Comparison of ENCODE assay signal across 19 cellular contexts in genomic region chr7:112377607-112378006, GRCh38.
DNase-seq lines count a peak whose midpoint lies in the region; ATAC-seq and TF ChIP-seq lines count a peak whose summit lies in the region.
"Had no signal": no experiment of that assay in that cellular context is flagged by ENCODE, and none has a peak within 500 bp of the region (broad histone marks: within the 10 kb centered on the region; RNA-seq: fewer than 3 reads in every experiment).

No MANE protein-coding gene starts in this region.

- ATAC-seq in GM23338: no peak
- ATAC-seq: A549; CD8-positive, alpha-beta T cell had no signal

- H3K9me3 Mint-ChIP-seq in GM23338: no peaks in the 10 kb centered on the region; the same call in 2 of the 3 replicates
- H3K9me3 Mint-ChIP-seq: CD4-positive, alpha-beta T cell had no signal

- no peaks in the 10 kb centered on the region for H3K27me3 ChIP-seq in GM23338 (ENCODE audit: insufficient read depth)
- H3K27me3 ChIP-seq in esophagus muscularis mucosa: no peaks in the 10 kb centered on the region
- H3K27me3 ChIP-seq in mesenchymal stem cell (ENCODE audit: control insufficient read depth in 1 of 2, insufficient read depth in 1 of 2, low read length in 2 of 2): no peaks in the 10 kb centered on the region
- H3K27me3 ChIP-seq: BLaER1 treated with 17β-estradiol and CSF1 and Interleukin-3, amounts not matched to agents 10 nM and 100 nM had no signal

- TF ChIP-seq EP300 in esophagus muscularis mucosa (IDR thresholded peaks at IDR 0.05): no peak

- no peaks in the 10 kb centered on the region for H4K20me1 ChIP-seq in GM23338 (replicated peaks; ENCODE audit: insufficient read depth)
- H4K20me1 ChIP-seq: BLaER1 treated with 17β-estradiol and CSF1 and Interleukin-3, amounts not matched to agents 10 nM and 100 nM had no signal

- H3F3A ChIP-seq in GM23338 (replicated peaks; ENCODE audit: low read depth): no peaks in the 10 kb centered on the region

- no peak overlapping the region for H3K18ac ChIP-seq in mesenchymal stem cell (ENCODE audit: low read depth in 1 of 2, low read length in 2 of 2)

- H2BK15ac ChIP-seq in mesenchymal stem cell (ENCODE audit: low read depth, poor library complexity, severe bottlenecking): no peak overlapping the region

- H3K27ac Mint-ChIP-seq in GM23338: no peak overlapping the region
- H3K27ac Mint-ChIP-seq: B cell; CD4-positive, alpha-beta T cell; CD8-positive, alpha-beta T cell had no signal

- no peaks in the 10 kb centered on the region for H3K27me3 Mint-ChIP-seq in GM23338 (ENCODE audit: insufficient read depth, low read depth, poor library complexity)
- H3K27me3 Mint-ChIP-seq: CD4-positive, alpha-beta T cell had no signal

- H2AFZ ChIP-seq in GM23338: 0 out of 2 replicates have a peak overlapping the region, but pooled peaks have one; percentile 48
- no peak overlapping the region for H2AFZ ChIP-seq in mesenchymal stem cell (ENCODE audit: low read depth, low read length)

- no peak overlapping the region for H4K91ac ChIP-seq in mesenchymal stem cell (ENCODE audit: low read length)

- no peak overlapping the region for H2AK5ac ChIP-seq in mesenchymal stem cell (ENCODE audit: low read length, severe bottlenecking)

- 80% methylated on average over 2 of the region's 2 CpGs for WGBS in esophagus muscularis mucosa
- WGBS in mesenchymal stem cell: 93% methylated on average over 1 of the region's 2 CpGs

- H3K14ac ChIP-seq in mesenchymal stem cell (ENCODE audit: low read length in 2 of 2): no peak overlapping the region

- CTCF ChIA-PET in HEK293T (lab: Yijun Ruan, JAX): no interaction called here

- H2BK5ac ChIP-seq in mesenchymal stem cell (ENCODE audit: low read depth, low read length, poor library complexity, severe bottlenecking): no peak overlapping the region

- H3K4me1 Mint-ChIP-seq in GM23338: no peaks in the 10 kb centered on the region
- H3K4me1 Mint-ChIP-seq: B cell had no signal

- no peaks in the 10 kb centered on the region for H3K79me2 ChIP-seq in GM23338 (replicated peaks; ENCODE audit: insufficient read depth)

- no peak overlapping the region for H3K9ac ChIP-seq in mesenchymal stem cell (ENCODE audit: low read length)
- H3K9ac ChIP-seq: BLaER1 treated with 17β-estradiol and CSF1 and Interleukin-3, amounts not matched to agents 10 nM and 100 nM had no signal

- no peak overlapping the region for H3K4me3 Mint-ChIP-seq in GM23338
- H3K4me3 Mint-ChIP-seq: B cell; CD4-positive, alpha-beta T cell; CD8-positive, alpha-beta T cell had no signal

- H3K27ac ChIP-seq in GM23338 (ENCODE audit: low read depth): no peak overlapping the region
- H3K27ac ChIP-seq in esophagus muscularis mucosa (replicated peaks in 1 of 4): no peak overlapping the region
- H3K27ac ChIP-seq in mesenchymal stem cell (ENCODE audit: low read length, poor library complexity, severe bottlenecking): no peak overlapping the region
- H3K27ac ChIP-seq: 22Rv1; A549; BLaER1 treated with 17β-estradiol and CSF1 and Interleukin-3, amounts not matched to agents 10 nM and 100 nM; C4-2B had no signal

- no peaks in the 10 kb centered on the region for H3K4me1 ChIP-seq in GM23338 (ENCODE audit: insufficient read depth)
- H3K4me1 ChIP-seq in esophagus muscularis mucosa: no peaks in the 10 kb centered on the region
- no peaks in the 10 kb centered on the region for H3K4me1 ChIP-seq in mesenchymal stem cell (ENCODE audit: control insufficient read depth, insufficient read depth, low read depth, low read length)
- H3K4me1 ChIP-seq: A549; BLaER1 treated with 17β-estradiol and CSF1 and Interleukin-3, amounts not matched to agents 10 nM and 100 nM; Caco-2 had no signal

- no peak overlapping the region for H3K4me2 ChIP-seq in GM23338
- H3K4me2 ChIP-seq in mesenchymal stem cell (ENCODE audit: low read length, poor library complexity, severe bottlenecking): no peak overlapping the region
- H3K4me2 ChIP-seq: A549; BLaER1 treated with 17β-estradiol and CSF1 and Interleukin-3, amounts not matched to agents 10 nM and 100 nM had no signal

- H3K4me3 ChIP-seq in GM23338: no peak overlapping the region
- H3K4me3 ChIP-seq in esophagus muscularis mucosa: no peak overlapping the region
- no peak overlapping the region for H3K4me3 ChIP-seq in mesenchymal stem cell (ENCODE audit: insufficient read depth in 1 of 2, low read depth in 1 of 2, low read length in 2 of 2)
- H3K4me3 ChIP-seq: A549; BLaER1 treated with 17β-estradiol and CSF1 and Interleukin-3, amounts not matched to agents 10 nM and 100 nM had no signal

- no peak for TF ChIP-seq POLR2A in esophagus muscularis mucosa (IDR thresholded peaks at IDR 0.05; ENCODE audit: low read depth)

- no peak overlapping the region for H3K4ac ChIP-seq in mesenchymal stem cell (ENCODE audit: low read depth in 1 of 2, low read length in 2 of 2)

- no peaks in the 10 kb centered on the region for H3K9me3 ChIP-seq in esophagus muscularis mucosa
- no peaks in the 10 kb centered on the region for H3K9me3 ChIP-seq in mesenchymal stem cell (ENCODE audit: control insufficient read depth, low read length)
- H3K9me3 ChIP-seq: A549, Caco-2 had no signal

- no peaks in the 10 kb centered on the region for H3K9me2 ChIP-seq in GM23338 (ENCODE audit: insufficient read depth)

- TF ChIP-seq CTCF in GM23338 (conservative IDR thresholded peaks at IDR 0.05; ENCODE audit: low read depth in 2 of 2) (no peak), esophagus muscularis mucosa (IDR thresholded peaks at IDR 0.05) (no peak)

- H3K36me3 ChIP-seq in GM23338 (ENCODE audit: insufficient read depth): no peaks in the 10 kb centered on the region
- H3K36me3 ChIP-seq in esophagus muscularis mucosa: no peaks in the 10 kb centered on the region
- no peaks in the 10 kb centered on the region for H3K36me3 ChIP-seq in mesenchymal stem cell (ENCODE audit: control insufficient read depth in 1 of 2, insufficient read depth in 2 of 2, low read depth in 1 of 2, low read length in 2 of 2)
- H3K36me3 ChIP-seq: BLaER1 treated with 17β-estradiol and CSF1 and Interleukin-3, amounts not matched to agents 10 nM and 100 nM had no signal

- intact Hi-C loops in esophagus muscularis mucosa (cut with DNase I): no loop called here

- H2BK12ac ChIP-seq in mesenchymal stem cell (ENCODE audit: low read length in 2 of 2): no peak overlapping the region

- POLR2A ChIA-PET in HEK293T (lab: Yijun Ruan, JAX): no interaction called here

- H3K36me3 Mint-ChIP-seq in GM23338 (ENCODE audit: low read depth): no peaks in the 10 kb centered on the region
- H3K36me3 Mint-ChIP-seq: CD8-positive, alpha-beta T cell had no signal

- no peaks in the 10 kb centered on the region for H3K79me1 ChIP-seq in mesenchymal stem cell (replicated peaks; ENCODE audit: low read length, poor library complexity, severe bottlenecking)

- H4K8ac ChIP-seq in mesenchymal stem cell (ENCODE audit: low read length): no peak overlapping the region

- no peak overlapping the region for H3K23ac ChIP-seq in mesenchymal stem cell (ENCODE audit: low read length in 2 of 2)

- H2BK120ac ChIP-seq in mesenchymal stem cell (ENCODE audit: low read depth, low read length): no peak overlapping the region

- no peak for DNase-seq in GM23338 (ENCODE audit: low spot score)
- DNase-seq in HEK293T (ENCODE audit: extremely low spot score): no peak
- peak; percentile 12 for DNase-seq in esophagus muscularis mucosa (ENCODE audit: extremely low spot score)
- peak; percentile 12 for DNase-seq in mesenchymal stem cell
- no peak for DNase-seq in NCI-H345 treated with DMSO at 0.1 percent for 48 hours (lab: John Stamatoyannopoulos, UW; ENCODE audit: unreplicated experiment)
- DNase-seq in NCI-H82 (lab: John Stamatoyannopoulos, UW): no peak
- DNase-seq in superior temporal gyrus (ENCODE audit: extremely low spot score): no peak
- DNase-seq: AML-193; Caco-2; Calu3; CD4-positive, alpha-beta T cell; CD8-positive, alpha-beta T cell; DMS79 treated with DMSO at 0.1 percent for 48 hours; GF-D8 had no signal

TF ChIP-seq in GM23338, 12 proteins besides CTCF, POLR2A, EP300 and RAD21 (continues in another document):
- TF ChIP-seq JUNB (IDR thresholded peaks at IDR 0.05; ENCODE audit: unreplicated experiment) (no peak), ZNF114 (CRISPR knock-in tag; IDR thresholded peaks at IDR 0.05) (no peak), STAT1 (IDR thresholded peaks at IDR 0.05; ENCODE audit: unreplicated experiment) (no peak), EZH2phosphoT487 (IDR thresholded peaks at IDR 0.05; ENCODE audit: unreplicated experiment) (no peak), NANOG (IDR thresholded peaks at IDR 0.05; ENCODE audit: borderline replicate concordance) (no peak), POLR2AphosphoS5 (IDR thresholded peaks at IDR 0.05; ENCODE audit: low read depth) (no peak), ETS1 (IDR thresholded peaks at IDR 0.05) (no peak), EZH2 (IDR thresholded peaks at IDR 0.05; ENCODE audit: low read depth, unreplicated experiment) (no peak)

TF ChIP-seq in HEK293T, 16 proteins besides CTCF, POLR2A, EP300 and RAD21:
- TF ChIP-seq PKNOX1 (IDR thresholded peaks at IDR 0.05) (peak; percentile 75), BHLHE40 (IDR thresholded peaks at IDR 0.05; ENCODE audit: borderline replicate concordance) (no peak), HDGF (IDR thresholded peaks at IDR 0.05; ENCODE audit: borderline replicate concordance) (no peak), LEF1 (IDR thresholded peaks at IDR 0.05; ENCODE audit: borderline replicate concordance) (no peak), ARNT (IDR thresholded peaks at IDR 0.05) (no peak)

Comparison
In these comparisons a context has a peak if more than half of its experiments do, and no peak if none do; other contexts are left out.
1. DNase-seq: peak in esophagus muscularis mucosa (single experiment) and mesenchymal stem cell (single experiment); none in GM23338 (single experiment), HEK293T (single experiment), NCI-H345 treated with DMSO at 0.1 percent for 48 hours (single experiment), NCI-H82 (single experiment) and superior temporal gyrus (single experiment).